Comparison of ENCODE assay signal across 17 cellular contexts in genomic region chr1:58412071-58412580, GRCh38.
DNase-seq lines count a peak whose midpoint lies in the region; ATAC-seq and TF ChIP-seq lines count a peak whose summit lies in the region.
"Had no signal": no experiment of that assay in that cellular context is flagged by ENCODE, and none has a peak within 500 bp of the region (broad histone marks: within the 10 kb centered on the region; RNA-seq: fewer than 3 reads in every experiment).

No MANE protein-coding gene starts in this region.

- H3K27me3 Mint-ChIP-seq in activated T-helper 17 cell treated with anti-CD3 and anti-CD28 coated beads, Interleukin-2, amount 50 U/mL, for 72 hours, result peaks cover 4% of the 10 kb centered on the region
- H3K27me3 Mint-ChIP-seq: activated naive CD4-positive, alpha-beta T cell treated with anti-CD3 and anti-CD28 coated beads, Interleukin-2, amount 10 ng/mL, durations not matched to agents 7 days and 5 days had no signal

- no peaks in the 10 kb centered on the region for H3K9me3 ChIP-seq in mesodermal cell (ENCODE audit: control insufficient read depth, low read length)
- H3K9me3 ChIP-seq: stomach had no signal

- no peak overlapping the region for H3K27ac Mint-ChIP-seq in activated T-helper 17 cell treated with anti-CD3 and anti-CD28 coated beads, Interleukin-2, amount 50 U/mL, for 72 hours
- H3K27ac Mint-ChIP-seq: activated CD8-positive, alpha-beta memory T cell treated with anti-CD3 and anti-CD28 coated beads, Interleukin-2, amount 10 ng/mL, durations not matched to agents 7 days and 5 days; activated naive CD4-positive, alpha-beta T cell treated with anti-CD3 and anti-CD28 coated beads, Interleukin-2, amount 10 ng/mL, durations not matched to agents 7 days and 5 days had no signal

- H3K36me3 ChIP-seq in mesodermal cell (ENCODE audit: control insufficient read depth, insufficient read depth, low read length), result no peaks in the 10 kb centered on the region
- H3K36me3 ChIP-seq: stomach had no signal

- H3K4me1 Mint-ChIP-seq in activated T-helper 17 cell treated with anti-CD3 and anti-CD28 coated beads, Interleukin-2, amount 50 U/mL, for 72 hours, result no peaks in the 10 kb centered on the region
- H3K4me1 Mint-ChIP-seq: activated CD8-positive, alpha-beta memory T cell treated with anti-CD3 and anti-CD28 coated beads, Interleukin-2, amount 10 ng/mL, durations not matched to agents 7 days and 5 days; activated naive CD4-positive, alpha-beta T cell treated with anti-CD3 and anti-CD28 coated beads, Interleukin-2, amount 10 ng/mL, durations not matched to agents 7 days and 5 days had no signal

- H3K36me3 Mint-ChIP-seq in activated T-helper 17 cell treated with anti-CD3 and anti-CD28 coated beads, Interleukin-2, amount 50 U/mL, for 72 hours (ENCODE audit: low read depth), result no peaks in the 10 kb centered on the region
- H3K36me3 Mint-ChIP-seq: activated CD8-positive, alpha-beta memory T cell treated with anti-CD3 and anti-CD28 coated beads, Interleukin-2, amount 10 ng/mL, durations not matched to agents 7 days and 5 days; activated naive CD4-positive, alpha-beta T cell treated with anti-CD3 and anti-CD28 coated beads, Interleukin-2, amount 10 ng/mL, durations not matched to agents 7 days and 5 days had no signal

- H3K4me3 ChIP-seq in choroid plexus epithelial cell (ENCODE audit: low read depth, low read length), result no peak overlapping the region
- H3K4me3 ChIP-seq in mesodermal cell (ENCODE audit: extremely low read depth, insufficient read depth, low read length, poor library complexity, severe bottlenecking), result no peak overlapping the region
- H3K4me3 ChIP-seq: lung, stomach had no signal

- H3K4me3 Mint-ChIP-seq in activated T-helper 17 cell treated with anti-CD3 and anti-CD28 coated beads, Interleukin-2, amount 50 U/mL, for 72 hours, result no peak overlapping the region
- H3K4me3 Mint-ChIP-seq: activated CD8-positive, alpha-beta memory T cell treated with anti-CD3 and anti-CD28 coated beads, Interleukin-2, amount 10 ng/mL, durations not matched to agents 7 days and 5 days; activated naive CD4-positive, alpha-beta T cell treated with anti-CD3 and anti-CD28 coated beads, Interleukin-2, amount 10 ng/mL, durations not matched to agents 7 days and 5 days had no signal

- DNase-seq in AG08395 (ENCODE audit: low spot score), result peak; percentile 61
- peak; percentile 44 for DNase-seq in LHCN-M2 (ENCODE audit: low read depth)
- DNase-seq in choroid plexus epithelial cell (ENCODE audit: low read depth), result peak; percentile 54
- DNase-seq in NCI-H524 treated with DMSO at 0.1 percent for 48 hours (lab: John Stamatoyannopoulos, UW), result no peak
- no peak for DNase-seq in NCI-H2171 treated with DMSO at 0.1 percent for 48 hours (lab: John Stamatoyannopoulos, UW)
- DNase-seq: activated CD4-positive, CD25-positive, alpha-beta regulatory T cell; activated CD8-positive, alpha-beta memory T cell treated with anti-CD3 and anti-CD28 coated beads, Interleukin-2, amount 10 ng/mL, durations not matched to agents 7 days and 5 days; activated naive CD4-positive, alpha-beta T cell treated with anti-CD3 and anti-CD28 coated beads, Interleukin-2, amount 10 ng/mL, durations not matched to agents 7 days and 5 days; caudate nucleus; DMS153; NCI-H1092 treated with DMSO at 0.1 percent for 48 hours; OCI-M1; stomach had no signal

- peaks cover 21% of the 10 kb centered on the region for H3K4me1 ChIP-seq in mesodermal cell (ENCODE audit: control insufficient read depth, insufficient read depth, low read length, poor library complexity, severe bottlenecking)
- H3K4me1 ChIP-seq: stomach had no signal

- peak overlapping the region; percentile 80 for H3K27ac ChIP-seq in mesodermal cell (ENCODE audit: low read depth, low read length, severe bottlenecking)
- H3K27ac ChIP-seq: stomach had no signal

- no peak for ATAC-seq in GM21723 (IDR thresholded peaks at IDR 0.05; ENCODE audit: unreplicated experiment)
- ATAC-seq in activated T-helper 17 cell treated with anti-CD3 and anti-CD28 coated beads, Interleukin-2, amount 50 U/mL, for 72 hours (replicated peaks), result no peak
- ATAC-seq: activated CD8-positive, alpha-beta memory T cell treated with anti-CD3 and anti-CD28 coated beads, Interleukin-2, amount 10 ng/mL, durations not matched to agents 7 days and 5 days had no signal

- H3K9me3 Mint-ChIP-seq in activated T-helper 17 cell treated with anti-CD3 and anti-CD28 coated beads, Interleukin-2, amount 50 U/mL, for 72 hours, result no peaks in the 10 kb centered on the region
- H3K9me3 Mint-ChIP-seq: activated naive CD4-positive, alpha-beta T cell treated with anti-CD3 and anti-CD28 coated beads, Interleukin-2, amount 10 ng/mL, durations not matched to agents 7 days and 5 days had no signal

- no peak for TF ChIP-seq CTCF in choroid plexus epithelial cell (conservative IDR thresholded peaks at IDR 0.05; ENCODE audit: low read depth, low read length)

- WGBS in mesodermal cell (ENCODE audit: insufficient coverage in 2 of 2), 2 experiments, result 79 to 85% methylated on average over 3 to 4 of the region's 4 CpGs

Comparison
In these comparisons a context has a peak if more than half of its experiments do, and no peak if none do; other contexts are left out.
1. DNase-seq: peak in AG08395 (single experiment), LHCN-M2 (single experiment) and choroid plexus epithelial cell (single experiment); none in NCI-H524 treated with DMSO at 0.1 percent for 48 hours (single experiment) and NCI-H2171 treated with DMSO at 0.1 percent for 48 hours (single experiment).